Comparison of ENCODE assay signal across 8 cellular contexts in genomic region chr11:67372993-67373915, GRCh38. TPM values are rescaled to one million over a fixed set of nuclear protein-coding genes. Genes with fewer than 3 reads are reported as not detected.
DNase-seq lines count a peak whose midpoint lies in the region; ATAC-seq, FAIRE-seq and TF ChIP-seq lines count a peak whose summit lies in the region.

TSS of gene CLCF1 (minus strand) at chr11:67373598. CDS start at chr11:67373539, 59 bp downstream.

- H3K27ac ChIP-seq in HL-60 (replicated peaks) (peak within 1 kb of the TSS; percentile 92), GM12878 (ENCODE audit: control insufficient read depth, insufficient read depth) (peak within 1 kb of the TSS; percentile 2; the same call in 1 of the 2 replicates), smooth muscle cell (ENCODE audit: low read depth) (peak within 1 kb of the TSS; percentile 85)

- no peaks in the 10 kb centered on the region for H3K27me3 Mint-ChIP-seq in T-helper 17 cell

- 2% methylated on average over 25 of the region's 88 CpGs for WGBS in GM12878 (ENCODE audit: insufficient coverage, insufficient replicate concordance, low lambda C conversion rate, missing lambda C conversion rate)
- WGBS in smooth muscle cell (ENCODE audit: low lambda C conversion rate) = under 1% methylated on average over 40 of the region's 88 CpGs

- RAD21 ChIA-PET in GM12878 (lab: Charles Lee; ENCODE audit: unreplicated experiment) = interaction anchor here (0.6 to 6.5 kb wide), 10 partner anchors 9 to 335 kb away, joined by 3 to 122 read pairs (median 5); partner anchors contain the start of genes KDM2A, POLD4 and RAD9A

- peaks cover 50% of the 10 kb centered on the region for H3K4me1 Mint-ChIP-seq in T-helper 17 cell

- H3K9me3 ChIP-seq in T-helper 17 cell (ENCODE audit: control insufficient read depth, low read length, poor library complexity, severe bottlenecking) (no peaks in the 10 kb centered on the region), GM12878 (replicated peaks; ENCODE audit: control insufficient read depth, insufficient read depth, low read length) (no peaks in the 10 kb centered on the region), iPS-18c (ENCODE audit: control insufficient read depth, insufficient read depth, low read length) (no peaks in the 10 kb centered on the region), smooth muscle cell (replicated peaks; ENCODE audit: low read depth) (no peaks in the 10 kb centered on the region)

- peak within 1 kb of the TSS; percentile 92 for H3K4me2 ChIP-seq in GM12878 (ENCODE audit: control insufficient read depth, insufficient read depth)
- peak within 1 kb of the TSS; percentile 100 for H3K4me2 ChIP-seq in smooth muscle cell

- intact Hi-C loops in GM12878 (cut with micrococcal nuclease; ENCODE audit: unreplicated experiment) = no loop called here

- TF ChIP-seq EP300 in GM12878 (IDR thresholded peaks at IDR 0.05; ENCODE audit: borderline replicate concordance in 1 of 2, control insufficient read depth in 1 of 2, low read depth in 2 of 2, low read length in 2 of 2) = no peak

- H4K20me1 ChIP-seq in GM12878 (ENCODE audit: control insufficient read depth, insufficient read depth) (peaks cover 6% of the 10 kb centered on the region; the same call in 1 of the 2 replicates), smooth muscle cell (ENCODE audit: low read depth) (peaks cover 38% of the 10 kb centered on the region)

- peaks cover 8% of the 10 kb centered on the region for H3K36me3 Mint-ChIP-seq in T-helper 17 cell (ENCODE audit: low read depth)

- H3F3A ChIP-seq in smooth muscle cell (ENCODE audit: low read depth) = no peaks in the 10 kb centered on the region

- H3K4me1 ChIP-seq in GM12878 (ENCODE audit: control insufficient read depth, insufficient read depth, low read length) = peaks cover 23% of the 10 kb centered on the region
- H3K4me1 ChIP-seq in smooth muscle cell (ENCODE audit: low read depth) = peaks cover 41% of the 10 kb centered on the region

- peak within 1 kb of the TSS; percentile 39; the same call in 1 of the 2 replicates for H3K9ac ChIP-seq in GM12878 (ENCODE audit: control insufficient read depth, insufficient read depth, low read length)
- peak within 1 kb of the TSS; percentile 70 for H3K9ac ChIP-seq in smooth muscle cell (ENCODE audit: low read depth)

- no peaks in the 10 kb centered on the region for H3K36me3 ChIP-seq in GM12878 (ENCODE audit: control insufficient read depth in 2 of 2, insufficient read depth in 2 of 2, low read length in 1 of 2)
- no peaks in the 10 kb centered on the region for H3K36me3 ChIP-seq in smooth muscle cell (ENCODE audit: low read depth)

- TF ChIP-seq CTCF in HL-60 (IDR thresholded peaks at IDR 0.05; ENCODE audit: insufficient read depth, low read length) (no peak), GM12878 (IDR thresholded peaks at IDR 0.05 in 2 of 3, conservative IDR thresholded peaks at IDR 0.05 in 1 of 3; ENCODE audit: control insufficient read depth in 2 of 3, extremely low read depth in 1 of 3, insufficient read depth in 1 of 3, low read depth in 3 of 3, low read length in 3 of 3) (no peak), smooth muscle cell (IDR thresholded peaks at IDR 0.05; ENCODE audit: borderline replicate concordance, insufficient read depth, poor library complexity, severe bottlenecking) (no peak)

- FAIRE-seq in GM12878 (lab: Jason Lieb, UNC) = no peak

- in situ Hi-C loops in GM12878 (cut with MboI) = no loop called here

- SMC1A ChIA-PET in GM12878 (lab: Charles Lee; ENCODE audit: uncharacterized antibody, unreplicated experiment) = interaction anchor here (0.8 to 21.3 kb wide), 8 partner anchors 8 to 103 kb away, joined by 3 to 646 read pairs (median 4); partner anchors contain the start of gene POLD4

- H2AFZ ChIP-seq in GM12878 (ENCODE audit: control insufficient read depth, low read depth, low read length) (peak within 1 kb of the TSS; percentile 29), smooth muscle cell (ENCODE audit: low read depth) (peak within 1 kb of the TSS; percentile 67)

- H3K79me2 ChIP-seq in GM12878 (ENCODE audit: control insufficient read depth, insufficient read depth, low read length) (no peaks in the 10 kb centered on the region), smooth muscle cell (ENCODE audit: low read depth) (peaks cover 3% of the 10 kb centered on the region)

- BruUV-seq in GM12878 (replicated peaks; lab: Mats Ljungman, UMichigan) = no TSS peak

- DNase-seq in COLO668 (lab: John Stamatoyannopoulos, UW; ENCODE audit: unreplicated experiment) (peak; percentile 45), HL-60 (ENCODE audit: low read depth in 1 of 2, low spot score in 1 of 2) (peak; percentile 87 to 90), T-helper 17 cell (peak; percentile 65 to 86 (median 77)), GM12878 (ENCODE audit: low read depth, low spot score) (no peak), smooth muscle cell (lab: John Stamatoyannopoulos, UW; ENCODE audit: unreplicated experiment) (no peak), occipital lobe (lab: John Stamatoyannopoulos, UW) (no peak), DMS79 treated with DMSO at 0.1 percent for 48 hours (lab: John Stamatoyannopoulos, UW) (no peak)

- H3K27me3 ChIP-seq in HL-60 (ENCODE audit: insufficient read depth, poor library complexity, severe bottlenecking) (no peaks in the 10 kb centered on the region), GM12878 (replicated peaks in 1 of 2; ENCODE audit: control insufficient read depth in 2 of 2, insufficient read depth in 2 of 2, low read length in 1 of 2) (peaks cover 2 to 7% of the 10 kb centered on the region in 2 experiments; a peak in 3 of 4 replicates), smooth muscle cell (ENCODE audit: low read depth) (no peaks in the 10 kb centered on the region)

- H3K4me3 Mint-ChIP-seq in T-helper 17 cell = peak within 1 kb of the TSS; percentile 98

- TF ChIP-seq POLR2A in GM12878 (IDR thresholded peaks at IDR 0.05; ENCODE audit: low read depth, low read length) = no peak

- TF ChIP-seq RAD21 in GM12878 (IDR thresholded peaks at IDR 0.05; ENCODE audit: insufficient read depth, low read depth, low read length) = no peak

- peak within 1 kb of the TSS; percentile 79 for H3K27ac Mint-ChIP-seq in T-helper 17 cell

- peak; percentile 85 for ATAC-seq in T-helper 17 cell
- ATAC-seq in GM12878 = peak; percentile 54

- H3K4me3 ChIP-seq in HL-60 (replicated peaks; ENCODE audit: insufficient read depth, low read length) (peak within 1 kb of the TSS; percentile 47), GM12878 (peak within 1 kb of the TSS; percentile 88), iPS-18c (ENCODE audit: insufficient read depth, low read depth, low read length) (peak within 1 kb of the TSS; percentile 73), smooth muscle cell (peak within 1 kb of the TSS; percentile 97)

- CTCF ChIA-PET in GM12878 (lab: Yijun Ruan, JAX) = interaction anchor here (0.6 to 26.2 kb wide), 7 partner anchors 7 to 256 kb away, joined by 3 to 1301 read pairs (median 18); partner anchors contain the start of genes CLCF1, NUDT8, POLD4 and RAD9A

- POLR2A ChIA-PET in GM12878 (lab: Charles Lee) = interaction anchor here (0.6 to 4.3 kb wide), 13 partner anchors 8 to 530 kb away, joined by 3 to 32 read pairs (median 6); partner anchors contain the start of genes POLD4, PPP1CA and RAD9A

TF ChIP-seq in GM12878, 131 proteins besides CTCF, POLR2A, EP300 and RAD21 (continues in another document):
- TF ChIP-seq SKIL (IDR thresholded peaks at IDR 0.05; ENCODE audit: low read depth, poor library complexity, severe bottlenecking) = no peak

RNA-seq across cellular contexts. Expression of gene CLCF1, which starts in this region (rescaled TPM):
- total RNA-seq in T-helper 17 cell = 1 to 10 TPM; 7.3 to 7.5 TPM
- 0.98 and 1.1 TPM in 2 replicates for total RNA-seq in GM12878 (2013; cell fraction: nucleolus; rRNA removed)
- 0.68 and 0.82 TPM in 2 replicates for total RNA-seq in GM12878 (2014; rRNA removed)
- total RNA-seq in GM12878 (2014; rRNA removed; fragmentation: Illumina TruSeq; extraction: Trizol) = 0.63 and 0.64 TPM in 2 replicates
- 1.3 and 1.5 TPM in 2 replicates for total RNA-seq in GM12878 (2021)
- polyA plus RNA-seq in GM12878 (2011; ENCODE audit: low read depth) = 0.31 TPM
- 0.12 and 0.16 TPM in 2 replicates for polyA plus RNA-seq in GM12878 (2011; rRNA removed)
- polyA plus RNA-seq in GM12878 (2011; cell fraction: cytosol; rRNA removed) = 0.42 and 0.45 TPM in 2 replicates
- polyA plus RNA-seq in GM12878 (2011; cell fraction: nucleus; rRNA removed) = 0.84 and 1.2 TPM in 2 replicates
- 0.74 and 0.87 TPM in 2 replicates for polyA plus RNA-seq in GM12878 (2012)
- 0.25 and 0.79 TPM in 2 replicates for polyA plus RNA-seq in GM12878 (2014; fragmentation: Illumina TruSeq; extraction: Trizol)
- under 1 TPM; 0.24 to 0.58 TPM for polyA plus RNA-seq in GM12878 (2014; fragmentation: Nextera tagmentation; extraction: Ambion mirVana)
- polyA plus RNA-seq in GM12878 (2014; rRNA removed) = 2.1 and 2.4 TPM in 2 replicates
- polyA plus RNA-seq in GM12878 (2016; fragmentation: Nextera tagmentation; extraction: Ambion mirVana) = under 1 TPM in 1 of 2 experiments, not detected in 1; 0.35 TPM
- 0.37 and 0.52 TPM in 2 replicates for polyA minus RNA-seq in GM12878 (2011; rRNA and poly(A)+ RNA removed)
- polyA minus RNA-seq in GM12878 (2011; cell fraction: cytosol; rRNA and poly(A)+ RNA removed) = not detected in 2 replicates
- polyA minus RNA-seq in GM12878 (2011; cell fraction: nucleus; rRNA and poly(A)+ RNA removed) = 0.24 and 0.38 TPM in 2 replicates
- total RNA-seq in smooth muscle cell = 7.3 and 12.2 TPM in 2 replicates
- 4.6 and 6.2 TPM in 2 replicates for polyA plus RNA-seq in smooth muscle cell
- total RNA-seq in occipital lobe = not detected

Comparison
In these comparisons a context has a peak if more than half of its experiments do, and no peak if none do; other contexts are left out.
1. DNase-seq: peak in COLO668 (single experiment), HL-60 (2 of 2) and T-helper 17 cell (3 of 3); none in GM12878 (single experiment), smooth muscle cell (single experiment), occipital lobe (single experiment) and DMS79 treated with DMSO at 0.1 percent for 48 hours (single experiment).
2. H3K27ac ChIP-seq: peak in every context shown above with its lines; median percentile 92 in HL-60; 85 in smooth muscle cell; 2 in GM12878.
3. H3K4me3 ChIP-seq: peak in every context shown above with its lines; median percentile 97 in smooth muscle cell; 88 in GM12878; 73 in iPS-18c; 47 in HL-60.